Comparison of ENCODE assay signal across 18 cellular contexts in genomic region chrX:129908636-129909035, GRCh38. TPM values are rescaled to one million over a fixed set of nuclear protein-coding genes. Genes with fewer than 3 reads are reported as not detected.
DNase-seq lines count a peak whose midpoint lies in the region; ATAC-seq, FAIRE-seq and TF ChIP-seq lines count a peak whose summit lies in the region.
"Had no signal": no experiment of that assay in that cellular context is flagged by ENCODE, and none has a peak within 500 bp of the region (broad histone marks: within the 10 kb centered on the region; RNA-seq: fewer than 3 reads in every experiment).

No MANE protein-coding gene starts in this region.

- H3K36me3 ChIP-seq in HepG2 (replicated peaks in 1 of 2; ENCODE audit: control insufficient read depth in 1 of 2, insufficient read depth in 2 of 2, low read length in 2 of 2) (peaks cover 3 to 15% of the 10 kb centered on the region in 2 experiments; a peak in 3 of 5 replicates), right lobe of liver (peaks cover 0 to 19% (median 8%) of the 10 kb centered on the region in 4 donors)

- H3K4me3 ChIP-seq in HepG2 (replicated peaks in 1 of 3; ENCODE audit: insufficient read depth in 1 of 3, low read depth in 2 of 3, low read length in 3 of 3) (no peak overlapping the region), right lobe of liver (no peak overlapping the region)
- H3K4me3 ChIP-seq: SJSA1 had no signal

- no peak overlapping the region for H3K9ac ChIP-seq in HepG2 (ENCODE audit: insufficient read depth, low read depth, low read length)

- no peaks in the 10 kb centered on the region for H3K9me3 Mint-ChIP-seq in T-helper 1 cell treated with Interleukin-12 subunit alpha and Interleukin-12 subunit beta and Interleukin-4 antibody, amounts not matched to agents 30 μg/mL and 1 μg/mL, for 36 hours

- 83% methylated on average over 1 of the region's 2 CpGs for WGBS in HepG2 (ENCODE audit: low lambda C conversion rate)
- 71% methylated on average over 2 of the region's 2 CpGs for WGBS in right lobe of liver (ENCODE audit: insufficient coverage, low coverage, low lambda C conversion rate, missing lambda C conversion rate)

- no peak overlapping the region for H3K4me2 ChIP-seq in HepG2 (ENCODE audit: low read depth, low read length)

- TF ChIP-seq POLR2A in HepG2 (IDR thresholded peaks at IDR 0.05; ENCODE audit: insufficient read depth in 1 of 2, low read depth in 2 of 2, low read length in 2 of 2) (no peak), right lobe of liver (IDR thresholded peaks at IDR 0.05) (no peak)

- POLR2A ChIA-PET in HepG2 (lab: Yijun Ruan, JAX), result no interaction called here

- H3K36me3 Mint-ChIP-seq in T-helper 1 cell treated with Interleukin-12 subunit alpha and Interleukin-12 subunit beta and Interleukin-4 antibody, amounts not matched to agents 30 μg/mL and 1 μg/mL, for 36 hours (ENCODE audit: low read depth), result peaks cover 21% of the 10 kb centered on the region

- no peak overlapping the region for H3K27ac Mint-ChIP-seq in T-helper 1 cell treated with Interleukin-12 subunit alpha and Interleukin-12 subunit beta and Interleukin-4 antibody, amounts not matched to agents 30 μg/mL and 1 μg/mL, for 36 hours
- H3K27ac Mint-ChIP-seq: CD4-positive, alpha-beta memory T cell had no signal

- TF ChIP-seq CTCF in HepG2 (CRISPR knock-in tag; IDR thresholded peaks at IDR 0.05), result no peak
- TF ChIP-seq CTCF in right lobe of liver (IDR thresholded peaks at IDR 0.05), result no peak

- H2AFZ ChIP-seq in HepG2 (ENCODE audit: low read length), result no peak overlapping the region

- H3K79me2 ChIP-seq in HepG2 (ENCODE audit: insufficient read depth, low read length), result peaks cover 10% of the 10 kb centered on the region

- in situ Hi-C loops in HepG2 (cut with HindIII; ENCODE audit: extremely low pct_ligation_motif_present, low pct_unique_long_range_greater_than_20kb), result loop anchor here (10.0 kb wide), 1 partner anchor 64 kb away; the partner anchor contains the start of gene ZDHHC9

- peak overlapping the region; percentile 9 for H3K4me3 Mint-ChIP-seq in T-helper 1 cell treated with Interleukin-12 subunit alpha and Interleukin-12 subunit beta and Interleukin-4 antibody, amounts not matched to agents 30 μg/mL and 1 μg/mL, for 36 hours
- H3K4me3 Mint-ChIP-seq: CD4-positive, alpha-beta memory T cell had no signal

- no peak for TF ChIP-seq RAD21 in HepG2 (CRISPR knock-in tag; IDR thresholded peaks at IDR 0.05)

- intact Hi-C loops in HepG2 (cut with micrococcal nuclease; ENCODE audit: unreplicated experiment), result loop anchor here (10.0 kb wide), 1 partner anchor 64 kb away; the partner anchor contains the start of gene ZDHHC9
- intact Hi-C loops in right lobe of liver (cut with DNase I), result no loop called here

- no peak for DNase-seq in T-helper 1 cell
- DNase-seq in HepG2 (ENCODE audit: low spot score), result peak; percentile 13
- DNase-seq in right lobe of liver, result no peak
- DNase-seq in SW480 (ENCODE audit: low spot score), result peak; percentile 87
- peak; percentile 35 for DNase-seq in renal cortical epithelial cell (ENCODE audit: low read depth)
- no peak for DNase-seq in NOMO-1 (lab: John Stamatoyannopoulos, UW; ENCODE audit: unreplicated experiment in 2 of 2)
- DNase-seq in RKO (ENCODE audit: low spot score), result no peak
- DNase-seq: 8988T; CD4-positive, alpha-beta memory T cell; IMR-90; Kasumi-1; NCI-H187; NCI-H526 treated with DMSO at 0.1 percent for 48 hours; OCI-M1 had no signal

- H3K4me1 Mint-ChIP-seq in T-helper 1 cell treated with Interleukin-12 subunit alpha and Interleukin-12 subunit beta and Interleukin-4 antibody, amounts not matched to agents 30 μg/mL and 1 μg/mL, for 36 hours (ENCODE audit: low read depth), result peaks cover 13% of the 10 kb centered on the region

- CTCF ChIA-PET in HepG2 (lab: Yijun Ruan, JAX; ENCODE audit: low intra/inter-chr PET ratio, low total read pairs), result no interaction called here

- FAIRE-seq in HepG2 (lab: Jason Lieb, UNC), result no peak
- FAIRE-seq: D721Med, H1 had no signal

- no peak for TF ChIP-seq EP300 in HepG2 (IDR thresholded peaks at IDR 0.05; ENCODE audit: low read depth in 2 of 2, low read length in 2 of 2)
- TF ChIP-seq EP300 in HepG2 (CRISPR knock-in tag; IDR thresholded peaks at IDR 0.05; ENCODE audit: borderline replicate concordance), result no peak

- H4K20me1 ChIP-seq in HepG2 (ENCODE audit: insufficient read depth, low read length), result no peaks in the 10 kb centered on the region

- H3K27ac ChIP-seq in HepG2 (ENCODE audit: extremely low read length, insufficient read depth, low read length), result no peak overlapping the region
- no peak overlapping the region for H3K27ac ChIP-seq in right lobe of liver
- H3K27ac ChIP-seq: SJSA1 had no signal

- H3K27me3 ChIP-seq in HepG2 (ENCODE audit: control insufficient read depth in 1 of 2, insufficient read depth in 2 of 2, low read length in 2 of 2) (no peaks in the 10 kb centered on the region), right lobe of liver (no peaks in the 10 kb centered on the region)
- H3K27me3 ChIP-seq: SJSA1 had no signal

- no peaks in the 10 kb centered on the region for H3K27me3 Mint-ChIP-seq in T-helper 1 cell treated with Interleukin-12 subunit alpha and Interleukin-12 subunit beta and Interleukin-4 antibody, amounts not matched to agents 30 μg/mL and 1 μg/mL, for 36 hours (ENCODE audit: low read depth)
- H3K27me3 Mint-ChIP-seq: CD4-positive, alpha-beta memory T cell had no signal

- H3K9me3 ChIP-seq in HepG2 (ENCODE audit: low read length) (no peaks in the 10 kb centered on the region), right lobe of liver (no peaks in the 10 kb centered on the region)
- H3K9me3 ChIP-seq: SJSA1 had no signal

- BruUV-seq in HepG2 (replicated peaks; lab: Mats Ljungman, UMichigan), result no TSS peak

- no peak for ATAC-seq in HepG2
- no peak for ATAC-seq in right lobe of liver

- no peaks in the 10 kb centered on the region for H3K4me1 ChIP-seq in HepG2 (ENCODE audit: insufficient read depth, low read length)
- peaks cover 0 to 5% (median 0%) of the 10 kb centered on the region in 4 donors for H3K4me1 ChIP-seq in right lobe of liver

TF ChIP-seq in HepG2, 621 proteins besides CTCF, POLR2A, EP300 and RAD21:
- TF ChIP-seq TCF7L2 (IDR thresholded peaks at IDR 0.05; ENCODE audit: low read depth, low read length), result no peak
- no peak for TF ChIP-seq JDP2 (CRISPR knock-in tag; IDR thresholded peaks at IDR 0.05; ENCODE audit: borderline replicate concordance)
- no peak for TF ChIP-seq SOX13 (IDR thresholded peaks at IDR 0.05)
- 0 out of 4 replicates have a peak, but pooled peaks of 1 of the 2 experiments have one; percentile 29 for TF ChIP-seq SOX13 (CRISPR knock-in tag; conservative IDR thresholded peaks at IDR 0.05 in 1 of 2, IDR thresholded peaks at IDR 0.05 in 1 of 2)
- TF ChIP-seq FOSL2 (CRISPR knock-in tag; IDR thresholded peaks at IDR 0.05), result peak; percentile 42; the same call in 1 of the 2 replicates
- TF ChIP-seq ZNF740 (CRISPR knock-in tag; IDR thresholded peaks at IDR 0.05), result no peak
- no peak for TF ChIP-seq HCFC1 (IDR thresholded peaks at IDR 0.05; ENCODE audit: low read depth, low read length)

RNA-seq across cellular contexts. Expression of gene UTP14A, which starts 2.7 kb away (rescaled TPM):
- total RNA-seq in HepG2 (2016; rRNA removed; fragmentation: Illumina TruSeq; extraction: Trizol), result 19.0 and 27.4 TPM in 2 replicates
- total RNA-seq in HepG2 (2016; cell fraction: cytosol; rRNA removed; fragmentation: Illumina TruSeq; extraction: Trizol; ENCODE audit: low read depth), result 4.3 and 5.6 TPM in 2 replicates
- total RNA-seq in HepG2 (2016; cell fraction: insoluble cytoplasmic fraction; rRNA removed; fragmentation: Illumina TruSeq; extraction: Trizol), result 17.7 and 27.6 TPM in 2 replicates
- total RNA-seq in HepG2 (2016; cell fraction: membrane; rRNA removed; fragmentation: Illumina TruSeq; extraction: Trizol), result 8.7 and 10.1 TPM in 2 replicates
- total RNA-seq in HepG2 (2016; cell fraction: nucleus; rRNA removed; fragmentation: Illumina TruSeq; extraction: Trizol), result 12.9 and 14.4 TPM in 2 replicates
- polyA plus RNA-seq in HepG2 (2011; rRNA removed), result 6.5 and 7.4 TPM in 2 replicates
- polyA plus RNA-seq in HepG2 (2011; cell fraction: cytosol; rRNA removed), result 4.2 and 5.6 TPM in 2 replicates
- polyA plus RNA-seq in HepG2 (2011; cell fraction: nucleus; rRNA removed), result 4.1 and 4.8 TPM in 2 replicates
- 7.9 and 10.3 TPM in 2 replicates for polyA plus RNA-seq in HepG2 (2012)
- polyA plus RNA-seq in HepG2 (2016; cell fraction: cytosol; fragmentation: Illumina TruSeq; extraction: Trizol; ENCODE audit: low read depth), result 3.1 and 3.5 TPM in 2 replicates
- 29.5 and 29.7 TPM in 2 replicates for polyA plus RNA-seq in HepG2 (2016; cell fraction: insoluble cytoplasmic fraction; fragmentation: Illumina TruSeq; extraction: Trizol; ENCODE audit: low read depth)
- 5.1 and 6.8 TPM in 2 replicates for polyA plus RNA-seq in HepG2 (2016; cell fraction: membrane; fragmentation: Illumina TruSeq; extraction: Trizol; ENCODE audit: low read depth)
- 18.6 and 20.7 TPM in 2 replicates for polyA plus RNA-seq in HepG2 (2016; cell fraction: nucleus; fragmentation: Illumina TruSeq; extraction: Trizol; ENCODE audit: insufficient read depth, low read depth)
- 2.9 and 17.8 TPM in 2 replicates for polyA minus RNA-seq in HepG2 (2011; rRNA and poly(A)+ RNA removed; ENCODE audit: low replicate concordance)
- 5.4 and 5.9 TPM in 2 replicates for polyA minus RNA-seq in HepG2 (2011; cell fraction: cytosol; rRNA and poly(A)+ RNA removed)
- polyA minus RNA-seq in HepG2 (2011; cell fraction: nucleus; rRNA and poly(A)+ RNA removed), result 7.0 and 9.8 TPM in 2 replicates
- total RNA-seq in right lobe of liver, result 10 to 100 TPM in 1 of 6 experiments, 1 to 10 TPM in 5; 4.2 to 10.6 (median 6.6) TPM
- total RNA-seq in renal cortical epithelial cell, result 24.4 and 25.9 TPM in 2 replicates

Comparison
In these comparisons a context has a peak if more than half of its experiments do, and no peak if none do; other contexts are left out.
1. DNase-seq: peak in HepG2 (single experiment), SW480 (single experiment) and renal cortical epithelial cell (single experiment); none in T-helper 1 cell (0 of 5), right lobe of liver (0 of 3), NOMO-1 (0 of 2) and RKO (single experiment).